In genomic region chr17:35254107-35254802, GRCh38 we compare ENCODE assay signal across 1 cellular context.
A peak's percentile ranks its signal among the peaks of the same experiment; 100 is the strongest.
TF ChIP-seq lines count a peak whose summit lies in the region.

No MANE protein-coding gene starts in this region.

TF ChIP-seq in SK-N-SH, 30 proteins besides CTCF, POLR2A, EP300 and RAD21 (continued from another document):
- peak; percentile 53; the same call in 1 of the 2 replicates for TF ChIP-seq FOXM1 (IDR thresholded peaks at IDR 0.05; ENCODE audit: low read depth)
- TF ChIP-seq USF2 (IDR thresholded peaks at IDR 0.05; ENCODE audit: borderline replicate concordance, low read depth, low read length) = no peak
- TF ChIP-seq POLR2AphosphoS5 (IDR thresholded peaks at IDR 0.05; ENCODE audit: low read depth, low read length) = peak; percentile 28; the same call in 1 of the 2 replicates
- peak; percentile 96 for TF ChIP-seq NFIC (IDR thresholded peaks at IDR 0.05; ENCODE audit: borderline replicate concordance)
- 0 out of 2 replicates have a peak, but pooled peaks have one; percentile 54 for TF ChIP-seq TEAD4 (IDR thresholded peaks at IDR 0.05; ENCODE audit: borderline replicate concordance, insufficient read depth)
